ENCODE assay signal across 32 cellular contexts in the genomic region with DNA sequence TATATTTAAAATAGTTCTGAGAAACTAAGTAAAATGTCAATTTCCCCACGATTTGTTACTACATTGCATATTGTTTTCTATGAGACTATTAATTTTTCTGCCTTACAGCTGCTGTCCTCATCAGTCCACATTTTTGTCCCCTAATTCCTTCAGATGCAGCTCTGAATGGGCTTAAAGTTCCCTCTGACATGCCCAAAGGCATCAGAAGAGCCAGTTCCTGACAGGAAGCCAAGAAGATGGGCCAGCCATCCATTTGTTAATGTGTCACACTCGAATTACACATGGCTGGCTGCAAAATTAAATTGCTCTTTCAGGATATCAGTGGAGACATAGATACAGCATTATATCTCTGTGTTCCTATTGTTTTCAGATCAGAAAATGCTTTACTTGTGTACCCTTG.
"Had no signal": no experiment of that assay in that cellular context is flagged by ENCODE, and none has a peak within 500 bp of the region (broad histone marks: within the 10 kb centered on the region; RNA-seq: fewer than 3 reads in every experiment).

No MANE protein-coding gene starts in this region.

- DNase-seq: activated CD4-positive, alpha-beta T cell treated with anti-CD3 and anti-CD28 coated beads for 4 hours; activated CD4-positive, alpha-beta T cell treated with anti-CD3 and anti-CD28 coated beads, Interleukin-2, amount 50 U/mL, for 4 hours; activated effector memory CD4-positive, alpha-beta T cell treated with Interleukin-2 at 50 U/mL for 16 hours; activated naive CD4-positive, alpha-beta T cell treated with Interleukin-2 at 50 U/mL for 16 hours; activated T-cell treated with anti-CD3 and anti-CD28 coated beads for 4 hours; activated T-cell treated with anti-CD3 and anti-CD28 coated beads, Interleukin-2, amount 50 U/mL, for 72 hours; aorta; body of pancreas; cortex of kidney; endodermal cell; foreskin fibroblast; heart right ventricle; islet precursor cell; left ventricle myocardium inferior; naive B cell; nephron progenitor cell; ovary; sigmoid colon; small intestine; stimulated activated CD4-positive, alpha-beta T cell treated with anti-CD3 and anti-CD28 coated beads, Interleukin-4, amount 100 ng/mL, for 24 hours; trophoblast cell had no signal

- H3K27me3 ChIP-seq: body of pancreas, cardiac muscle cell, heart right ventricle, neutrophil, ovary, sigmoid colon had no signal

- H3K27me3 Mint-ChIP-seq: activated naive CD8-positive, alpha-beta T cell; naive B cell; stimulated activated naive CD8-positive, alpha-beta T cell treated with anti-CD3 and anti-CD28 coated beads, Interleukin-15, Interleukin-2, amounts not matched to agents 100 ng/mL and 50 ng/mL, for 24 hours had no signal

- H3K4me3 ChIP-seq: body of pancreas, cardiac muscle cell, heart right ventricle, left ventricle myocardium inferior, lung, ovary, prostate gland, sigmoid colon, thoracic aorta had no signal

- H3K27ac Mint-ChIP-seq: activated naive CD8-positive, alpha-beta T cell; activated T-cell treated with anti-CD3 and anti-CD28 coated beads, Interleukin-2, amount 50 U/mL, for 72 hours; endodermal cell; nephron progenitor cell; stimulated activated effector memory CD8-positive, alpha-beta T cell treated with anti-CD3 and anti-CD28 coated beads, Interleukin-12 subunit alpha, Interleukin-12 subunit beta, amount 100 ng/mL, for 72 hours; stimulated activated naive CD8-positive, alpha-beta T cell treated with anti-CD3 and anti-CD28 coated beads, Interleukin-15, Interleukin-2, amounts not matched to agents 100 ng/mL and 50 ng/mL, for 24 hours; T-helper 2 cell treated with Interferon-gamma antibody and Interleukin-4, amounts not matched to agents 5 μg/mL and 100 μg/mL, for 36 hours had no signal

- H3K4me3 Mint-ChIP-seq: activated naive CD8-positive, alpha-beta T cell; activated T-cell treated with anti-CD3 and anti-CD28 coated beads, Interleukin-2, amount 50 U/mL, for 72 hours; endodermal cell; naive B cell; nephron progenitor cell; stimulated activated effector memory CD8-positive, alpha-beta T cell treated with anti-CD3 and anti-CD28 coated beads, Interleukin-12 subunit alpha, Interleukin-12 subunit beta, amount 100 ng/mL, for 72 hours; stimulated activated naive CD8-positive, alpha-beta T cell treated with anti-CD3 and anti-CD28 coated beads, Interleukin-15, Interleukin-2, amounts not matched to agents 100 ng/mL and 50 ng/mL, for 24 hours; T-helper 2 cell treated with Interferon-gamma antibody and Interleukin-4, amounts not matched to agents 5 μg/mL and 100 μg/mL, for 36 hours had no signal

- H3K4me1 Mint-ChIP-seq: naive B cell; stimulated activated effector memory CD8-positive, alpha-beta T cell treated with anti-CD3 and anti-CD28 coated beads, Interleukin-12 subunit alpha, Interleukin-12 subunit beta, amount 100 ng/mL, for 72 hours had no signal

- H3K36me3 ChIP-seq: cardiac muscle cell, heart right ventricle, left ventricle myocardium inferior, neutrophil, ovary, prostate gland, sigmoid colon, thoracic aorta had no signal

- H3K9me3 ChIP-seq: body of pancreas, neutrophil, ovary, prostate gland, sigmoid colon, thoracic aorta had no signal

- H3K4me1 ChIP-seq: body of pancreas, heart right ventricle, left ventricle myocardium inferior, prostate gland, sigmoid colon had no signal

- H3K36me3 Mint-ChIP-seq: activated naive CD8-positive, alpha-beta T cell; naive B cell; stimulated activated effector memory CD8-positive, alpha-beta T cell treated with anti-CD3 and anti-CD28 coated beads, Interleukin-12 subunit alpha, Interleukin-12 subunit beta, amount 100 ng/mL, for 72 hours had no signal

- ATAC-seq: activated T-cell treated with anti-CD3 and anti-CD28 coated beads, Interleukin-2, amount 50 U/mL, for 72 hours; body of pancreas; esophagus mucosa; heart right ventricle; stimulated activated effector memory CD8-positive, alpha-beta T cell treated with anti-CD3 and anti-CD28 coated beads, Interleukin-12 subunit alpha, Interleukin-12 subunit beta, amount 100 ng/mL, for 72 hours had no signal

- H3K27ac ChIP-seq: body of pancreas, cardiac muscle cell, heart right ventricle, left ventricle myocardium inferior, neutrophil, ovary, prostate gland, sigmoid colon, thoracic aorta, VCaP had no signal
